Comparison of ENCODE assay signal across 10 cellular contexts in the genomic region with DNA sequence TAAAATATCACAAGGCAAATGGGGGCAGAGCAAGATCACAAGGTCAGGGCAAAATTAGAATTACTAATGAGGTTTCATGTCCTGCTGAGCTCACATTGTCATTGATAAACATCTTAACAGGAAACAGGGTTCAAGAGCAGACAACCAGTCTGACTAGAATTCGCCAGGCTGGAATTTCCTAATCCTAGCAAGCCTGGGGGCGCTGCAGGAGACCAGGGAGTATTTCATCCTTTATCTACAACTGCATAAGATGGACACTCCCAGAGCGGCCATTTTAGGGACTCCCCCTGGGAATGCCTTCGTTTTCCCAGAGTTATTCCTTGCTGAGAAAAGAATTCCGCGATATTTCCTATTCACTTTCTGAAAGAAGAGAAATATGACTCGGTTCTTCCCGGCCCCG. TPM values are rescaled to one million over a fixed set of nuclear protein-coding genes. Genes with fewer than 3 reads are reported as not detected.
"Had no signal": no experiment of that assay in that cellular context is flagged by ENCODE, and none has a peak within 500 bp of the region (broad histone marks: within the 10 kb centered on the region; RNA-seq: fewer than 3 reads in every experiment).

No MANE protein-coding gene starts in this region.

RNA-seq across cellular contexts. Expression of gene ANP32D, which starts 3.3 kb away (rescaled TPM):
- total RNA-seq: MCF 10A; NCI-H460; OCI-LY7; PC-9; Right ventricle myocardium inferior; RPMI7951; SK-MEL-5; T-cell; T-helper 1 cell treated with Interleukin-12 subunit alpha and Interleukin-12 subunit beta and Interleukin-4 antibody, amounts not matched to agents 30 ng/mL and 1 ng/mL, for 36 hours had no signal

RNA-seq across cellular contexts. Expression of gene C12orf54, which starts 13.3 kb away (rescaled TPM):
- total RNA-seq: NCI-H460; OCI-LY7; PC-9; Right ventricle myocardium inferior; RPMI7951; SK-MEL-5; T-cell; T-helper 1 cell treated with Interleukin-12 subunit alpha and Interleukin-12 subunit beta and Interleukin-4 antibody, amounts not matched to agents 30 ng/mL and 1 ng/mL, for 36 hours had no signal

RNA-seq across cellular contexts. Expression of gene OR8S1, which starts 56.4 kb away (rescaled TPM):
- total RNA-seq: MCF 10A; NCI-H460; OCI-LY7; PC-9; Right ventricle myocardium inferior; RPMI7951; SJCRH30; SK-MEL-5; T-cell; T-helper 1 cell treated with Interleukin-12 subunit alpha and Interleukin-12 subunit beta and Interleukin-4 antibody, amounts not matched to agents 30 ng/mL and 1 ng/mL, for 36 hours had no signal
